ENCODE assay signal across 8 cellular contexts in genomic region chrX:54999717-55000598, GRCh38. TPM values are rescaled to one million over a fixed set of nuclear protein-coding genes. Genes with fewer than 3 reads are reported as not detected.
DNase-seq lines count a peak whose midpoint lies in the region; ATAC-seq, FAIRE-seq and TF ChIP-seq lines count a peak whose summit lies in the region.

TSS of gene APEX2 (plus strand) at chrX:55000363. CDS start at chrX:55000423, 60 bp downstream.

- H3K4me3 ChIP-seq in OCI-LY7 (ENCODE audit: low read depth, low read length, poor library complexity, severe bottlenecking) = peak within 1 kb of the TSS; percentile 83
- peak within 1 kb of the TSS; percentile 57 to 93 (median 74) for H3K4me3 ChIP-seq in endothelial cell of umbilical vein (replicated peaks in 1 of 3; ENCODE audit: insufficient read depth in 1 of 3, low read depth in 1 of 3, low read length in 3 of 3)

- H3K9me2 ChIP-seq in OCI-LY7 (ENCODE audit: insufficient read depth, low read length) = no peaks in the 10 kb centered on the region

- CTCF ChIA-PET in OCI-LY7 (lab: Charles Lee; ENCODE audit: unreplicated experiment) = interaction anchor here (0.5 kb wide), 1 partner anchor 1596 kb away, joined by 3 read pairs; no protein-coding TSS in a partner anchor
- CTCF ChIA-PET in endothelial cell of umbilical vein (lab: Charles Lee) = interaction anchor here (1.2 to 1.8 kb wide), 5 partner anchors 9 to 360 kb away, joined by 3 to 11 read pairs (median 7); no protein-coding TSS in a partner anchor

- peak; percentile 67 for FAIRE-seq in D721Med (lab: Jason Lieb, UNC)
- FAIRE-seq in endothelial cell of umbilical vein (lab: Jason Lieb, UNC) = peak; percentile 100

- POLR2A ChIA-PET in OCI-LY7 (lab: Charles Lee) (interaction anchor here (0.7 to 2.4 kb wide), 8 partner anchors 9 to 1267 kb away, joined by 3 to 12 read pairs (median 6); no protein-coding TSS in a partner anchor), endothelial cell of umbilical vein (lab: Charles Lee) (interaction anchor here (1.5 to 1.8 kb wide), 3 partner anchors 9 to 360 kb away, joined by 5 to 15 read pairs (median 6); no protein-coding TSS in a partner anchor)

- peak; percentile 89 for ATAC-seq in GM21526 (IDR thresholded peaks at IDR 0.05; ENCODE audit: low FRiP score, unreplicated experiment)

- no peaks in the 10 kb centered on the region for H3K9me1 ChIP-seq in endothelial cell of umbilical vein (replicated peaks; ENCODE audit: control insufficient read depth, extremely low read depth, insufficient read depth, low read length)

- peak within 1 kb of the TSS; percentile 90 for H3K27ac ChIP-seq in OCI-LY7 (ENCODE audit: low read depth, low read length, poor library complexity, severe bottlenecking)
- H3K27ac ChIP-seq in endothelial cell of umbilical vein (ENCODE audit: insufficient read depth, low read depth, low read length) = peak within 1 kb of the TSS; percentile 90

- TF ChIP-seq CTCF in D721Med (IDR thresholded peaks at IDR 0.05; ENCODE audit: insufficient read depth, missing control alignments) (no peak), OCI-LY7 (conservative IDR thresholded peaks at IDR 0.05; ENCODE audit: low read length) (no peak), endothelial cell of umbilical vein (IDR thresholded peaks at IDR 0.05; ENCODE audit: extremely low read depth in 1 of 2, insufficient read depth in 1 of 2, low read depth in 1 of 2, low read length in 2 of 2) (no peak)

- H3K36me3 ChIP-seq in OCI-LY7 (ENCODE audit: insufficient read depth, low read length) (peaks cover 33% of the 10 kb centered on the region), endothelial cell of umbilical vein (ENCODE audit: control insufficient read depth in 2 of 2, extremely low read depth in 1 of 2, insufficient read depth in 2 of 2, low read length in 2 of 2) (peaks cover 3 to 4% of the 10 kb centered on the region in 2 experiments)

- BruUV-seq in OCI-LY7 (replicated peaks; lab: Mats Ljungman, UMichigan) (TSS peak; percentile 83), endothelial cell of umbilical vein (replicated peaks; lab: Mats Ljungman, UMichigan) (TSS peak; percentile 76)

- H3K9me3 ChIP-seq in OCI-LY7 (ENCODE audit: low read length) (no peaks in the 10 kb centered on the region), endothelial cell of umbilical vein (replicated peaks; ENCODE audit: control insufficient read depth, insufficient read depth, low read length) (no peaks in the 10 kb centered on the region)

- peak within 1 kb of the TSS; percentile 89 for H3K9ac ChIP-seq in endothelial cell of umbilical vein (replicated peaks; ENCODE audit: extremely low read depth, insufficient read depth, low read length)

- peaks cover 17% of the 10 kb centered on the region for H3K79me2 ChIP-seq in OCI-LY7 (ENCODE audit: insufficient read depth, low read depth, low read length)
- H3K79me2 ChIP-seq in endothelial cell of umbilical vein (ENCODE audit: control insufficient read depth, insufficient read depth, low read length) = peaks cover 19% of the 10 kb centered on the region

- TF ChIP-seq POLR2A in endothelial cell of umbilical vein (IDR thresholded peaks at IDR 0.05; ENCODE audit: low read depth, low read length) = peak; percentile 72

- no peaks in the 10 kb centered on the region for H3K27me3 ChIP-seq in endothelial cell of umbilical vein (ENCODE audit: control insufficient read depth in 2 of 2, insufficient read depth in 2 of 2, low read length in 2 of 2)

- no peaks in the 10 kb centered on the region for H4K20me1 ChIP-seq in OCI-LY7 (ENCODE audit: insufficient read depth, low read length)
- no peaks in the 10 kb centered on the region for H4K20me1 ChIP-seq in endothelial cell of umbilical vein (replicated peaks; ENCODE audit: control insufficient read depth, extremely low read depth, insufficient read depth, low read length)

- dilution Hi-C loops in endothelial cell of umbilical vein (cut with MboI; ENCODE audit: extremely low pct_ligation_motif_present, low sequenced_read_pairs) = no loop called here

- H3K4me1 ChIP-seq in OCI-LY7 (ENCODE audit: insufficient read depth, low read length, poor library complexity, severe bottlenecking) (peaks cover 13% of the 10 kb centered on the region), endothelial cell of umbilical vein (ENCODE audit: control insufficient read depth, extremely low read depth, insufficient read depth, low read length) (peaks cover 26% of the 10 kb centered on the region)

- DNase-seq in D721Med (ENCODE audit: insufficient read length, low spot score) (peak; percentile 37), HuH-7.5 (ENCODE audit: low spot score) (peak; percentile 63), OCI-LY7 (ENCODE audit: low spot score) (peak; percentile 91), activated T-cell treated with anti-CD3 and anti-CD28 coated beads for 1 hour (ENCODE audit: low read depth) (peak; percentile 78), endothelial cell of umbilical vein (ENCODE audit: low read depth, low spot score) (peak; percentile 92), midbrain (lab: John Stamatoyannopoulos, UW) (peak; percentile 92)
- peak; percentile 72 to 75 for DNase-seq in stimulated activated CD8-positive, alpha-beta memory T cell treated with anti-CD3 and anti-CD28 coated beads, Interleukin-2, amount 100 ng/mL, for 1 hour (ENCODE audit: low read depth in 2 of 2)

- peak within 1 kb of the TSS; percentile 85 for H3K4me2 ChIP-seq in OCI-LY7 (ENCODE audit: low read length)
- H3K4me2 ChIP-seq in endothelial cell of umbilical vein (ENCODE audit: insufficient read depth, low read length) = peak within 1 kb of the TSS; percentile 85

- H2AFZ ChIP-seq in OCI-LY7 (ENCODE audit: low read length) (peak within 1 kb of the TSS; percentile 87), endothelial cell of umbilical vein (ENCODE audit: low read depth, low read length) (peak within 1 kb of the TSS; percentile 77)

- intact Hi-C loops in OCI-LY7 (cut with micrococcal nuclease; ENCODE audit: unreplicated experiment) = loop anchor here (5.0 kb wide), 1 partner anchor 468 kb away; the partner anchor contains the start of gene GNL3L
- intact Hi-C loops in endothelial cell of umbilical vein (cut with micrococcal nuclease) = loop anchor here (1.0 to 5.0 kb wide), 3 partner anchors 161 to 361 kb away; partner anchors contain the start of gene MAGED2

TF ChIP-seq in endothelial cell of umbilical vein, 7 proteins besides CTCF, POLR2A, EP300 and RAD21:
- TF ChIP-seq JUN (IDR thresholded peaks at IDR 0.05; ENCODE audit: borderline replicate concordance, insufficient read depth, insufficient read length, low read depth) (no peak), MAX (IDR thresholded peaks at IDR 0.05; ENCODE audit: insufficient read depth, insufficient read length) (no peak), POLR2AphosphoS5 (IDR thresholded peaks at IDR 0.05; ENCODE audit: insufficient read depth, low read depth, low read length) (peak; percentile 58), FOS (IDR thresholded peaks at IDR 0.05; ENCODE audit: borderline replicate concordance, insufficient read depth, low read length) (no peak), EZH2 (IDR thresholded peaks at IDR 0.05; ENCODE audit: borderline replicate concordance, low read depth, low read length, severe bottlenecking) (no peak), GATA2 (IDR thresholded peaks at IDR 0.05; ENCODE audit: insufficient read depth, insufficient read length, low read depth, low read length) (no peak), MYC (IDR thresholded peaks at IDR 0.05; ENCODE audit: low read depth, low read length) (no peak)

RNA-seq across cellular contexts. Expression of gene APEX2, which starts in this region (rescaled TPM):
- 11.4 and 14.2 TPM in 2 replicates for total RNA-seq in OCI-LY7 (2014; rRNA removed; shearing (Covaris generic))
- total RNA-seq in OCI-LY7 (2022) (27.7 and 32.9 TPM in 2 replicates), endothelial cell of umbilical vein (22.7 and 26.6 TPM in 2 replicates)
- 54.1 and 55.9 TPM in 2 replicates for polyA plus RNA-seq in endothelial cell of umbilical vein
- 37.9 and 38.1 TPM in 2 replicates for polyA plus RNA-seq in endothelial cell of umbilical vein (2011; cell fraction: cytosol; rRNA removed)
- polyA plus RNA-seq in endothelial cell of umbilical vein (2011; cell fraction: nucleus; rRNA removed) = 24.7 and 27.7 TPM in 2 replicates
- polyA plus RNA-seq in endothelial cell of umbilical vein (2012) = 22.3 and 25.7 TPM in 2 replicates
- polyA minus RNA-seq in endothelial cell of umbilical vein = 38.4 and 40.5 TPM in 2 replicates
- polyA minus RNA-seq in endothelial cell of umbilical vein (2011; cell fraction: cytosol; rRNA and poly(A)+ RNA removed) = 51.8 TPM
- 10.8 TPM in 2 replicates for polyA minus RNA-seq in endothelial cell of umbilical vein (2011; cell fraction: nucleus; rRNA and poly(A)+ RNA removed)

Comparison
In these comparisons a context has a peak if more than half of its experiments do, and no peak if none do; other contexts are left out.
1. Peak in every context shown above with its lines: DNase-seq, ATAC-seq, H3K4me3 ChIP-seq and H3K27ac ChIP-seq.
2. DNase-seq: peak in every context shown above with its lines; median percentile 92 in endothelial cell of umbilical vein; 92 in midbrain; 91 in OCI-LY7; 78 in activated T-cell treated with anti-CD3 and anti-CD28 coated beads for 1 hour; 74 in stimulated activated CD8-positive, alpha-beta memory T cell treated with anti-CD3 and anti-CD28 coated beads, Interleukin-2, amount 100 ng/mL, for 1 hour; 63 in HuH-7.5; 37 in D721Med.